In the genomic region with DNA sequence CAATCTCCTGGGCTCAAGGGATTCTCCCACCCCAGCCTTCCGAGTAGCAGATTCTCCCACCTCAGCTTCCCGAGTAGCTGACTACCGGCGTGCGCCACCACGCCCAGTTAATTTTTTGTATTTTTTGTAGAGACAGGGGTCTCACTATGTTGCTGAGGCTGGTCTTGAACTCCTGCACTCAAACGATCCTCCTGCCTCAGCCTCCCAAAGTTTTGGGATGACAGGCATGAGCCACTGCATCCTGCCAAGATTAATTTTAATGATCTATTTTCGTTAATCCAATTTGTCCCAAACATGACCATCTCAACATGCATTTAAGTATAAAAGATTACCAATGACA, we compare ENCODE assay signal across 1 cellular context.
TF ChIP-seq lines count a peak whose summit lies in the region.

No MANE protein-coding gene starts in this region.

TF ChIP-seq in HCT116, 20 proteins besides CTCF, POLR2A, EP300 and RAD21 (continued from another document):
- TF ChIP-seq, protein P1, sequence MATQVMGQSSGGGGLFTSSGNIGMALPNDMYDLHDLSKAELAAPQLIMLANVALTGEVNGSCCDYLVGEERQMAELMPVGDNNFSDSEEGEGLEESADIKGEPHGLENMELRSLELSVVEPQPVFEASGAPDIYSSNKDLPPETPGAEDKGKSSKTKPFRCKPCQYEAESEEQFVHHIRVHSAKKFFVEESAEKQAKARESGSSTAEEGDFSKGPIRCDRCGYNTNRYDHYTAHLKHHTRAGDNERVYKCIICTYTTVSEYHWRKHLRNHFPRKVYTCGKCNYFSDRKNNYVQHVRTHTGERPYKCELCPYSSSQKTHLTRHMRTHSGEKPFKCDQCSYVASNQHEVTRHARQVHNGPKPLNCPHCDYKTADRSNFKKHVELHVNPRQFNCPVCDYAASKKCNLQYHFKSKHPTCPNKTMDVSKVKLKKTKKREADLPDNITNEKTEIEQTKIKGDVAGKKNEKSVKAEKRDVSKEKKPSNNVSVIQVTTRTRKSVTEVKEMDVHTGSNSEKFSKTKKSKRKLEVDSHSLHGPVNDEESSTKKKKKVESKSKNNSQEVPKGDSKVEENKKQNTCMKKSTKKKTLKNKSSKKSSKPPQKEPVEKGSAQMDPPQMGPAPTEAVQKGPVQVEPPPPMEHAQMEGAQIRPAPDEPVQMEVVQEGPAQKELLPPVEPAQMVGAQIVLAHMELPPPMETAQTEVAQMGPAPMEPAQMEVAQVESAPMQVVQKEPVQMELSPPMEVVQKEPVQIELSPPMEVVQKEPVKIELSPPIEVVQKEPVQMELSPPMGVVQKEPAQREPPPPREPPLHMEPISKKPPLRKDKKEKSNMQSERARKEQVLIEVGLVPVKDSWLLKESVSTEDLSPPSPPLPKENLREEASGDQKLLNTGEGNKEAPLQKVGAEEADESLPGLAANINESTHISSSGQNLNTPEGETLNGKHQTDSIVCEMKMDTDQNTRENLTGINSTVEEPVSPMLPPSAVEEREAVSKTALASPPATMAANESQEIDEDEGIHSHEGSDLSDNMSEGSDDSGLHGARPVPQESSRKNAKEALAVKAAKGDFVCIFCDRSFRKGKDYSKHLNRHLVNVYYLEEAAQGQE (IDR thresholded peaks at IDR 0.05; ENCODE audit: low read depth), result no peak
- no peak for TF ChIP-seq SIN3A (IDR thresholded peaks at IDR 0.05; ENCODE audit: low read depth)
- no peak for TF ChIP-seq EZH2 (IDR thresholded peaks at IDR 0.05)
- no peak for TF ChIP-seq SRF (IDR thresholded peaks at IDR 0.05; ENCODE audit: low read depth)
- TF ChIP-seq, protein P2, sequence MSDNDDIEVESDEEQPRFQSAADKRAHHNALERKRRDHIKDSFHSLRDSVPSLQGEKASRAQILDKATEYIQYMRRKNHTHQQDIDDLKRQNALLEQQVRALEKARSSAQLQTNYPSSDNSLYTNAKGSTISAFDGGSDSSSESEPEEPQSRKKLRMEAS (IDR thresholded peaks at IDR 0.05), result no peak
- TF ChIP-seq EGR1 (IDR thresholded peaks at IDR 0.05; ENCODE audit: low read depth), result no peak
- TF ChIP-seq, protein P3, sequence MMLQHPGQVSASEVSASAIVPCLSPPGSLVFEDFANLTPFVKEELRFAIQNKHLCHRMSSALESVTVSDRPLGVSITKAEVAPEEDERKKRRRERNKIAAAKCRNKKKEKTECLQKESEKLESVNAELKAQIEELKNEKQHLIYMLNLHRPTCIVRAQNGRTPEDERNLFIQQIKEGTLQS (IDR thresholded peaks at IDR 0.05), result no peak
TF ChIP-seq in HCT116: peak in this region for 0.
